ENCODE assay signal across 21 cellular contexts in genomic region chr6:132128424-132128823, GRCh38.
"Had no signal": no experiment of that assay in that cellular context is flagged by ENCODE, and none has a peak within 500 bp of the region (broad histone marks: within the 10 kb centered on the region; RNA-seq: fewer than 3 reads in every experiment).

No MANE protein-coding gene starts in this region.

- H3K79me2 ChIP-seq: parathyroid adenoma had no signal

- H2AFZ ChIP-seq: parathyroid adenoma had no signal

- H3K27me3 ChIP-seq: gastrocnemius medialis, heart right ventricle, testis, tibial nerve, upper lobe of right lung, vagina had no signal

- ATAC-seq: esophagus mucosa; gastrocnemius medialis; heart right ventricle; naive thymus-derived CD4-positive, alpha-beta T cell; sciatic nerve; stimulated activated naive B cell treated with anti-CD40 and anti-IgM and Interleukin-4, amounts not matched to agents 10 μg/mL and 1 μg/mL and 100 μg/mL, for 72 hours; stimulated activated naive CD8-positive, alpha-beta T cell treated with anti-CD3 and anti-CD28 coated beads, Interleukin-15, amount 100 ng/mL, for 72 hours; upper lobe of right lung had no signal

- H3K36me3 ChIP-seq: gastrocnemius medialis, heart right ventricle, prostate gland, tibial nerve, upper lobe of right lung, vagina had no signal

- H3K4me1 ChIP-seq: parathyroid adenoma, prostate gland had no signal

- H3K9me3 ChIP-seq: gastrocnemius medialis, heart right ventricle, prostate gland, testis, tibial nerve, upper lobe of right lung, vagina had no signal

- H3K4me3 ChIP-seq: gastrocnemius medialis, heart right ventricle, prostate gland, testis, tibial nerve, upper lobe of right lung, vagina had no signal

- H3K27ac ChIP-seq: gastrocnemius medialis, heart right ventricle, parathyroid adenoma, prostate gland, testis, tibial nerve, upper lobe of right lung, vagina had no signal

- DNase-seq: effector memory CD4-positive, alpha-beta T cell; gastrocnemius medialis; heart right ventricle; hypothalamus; kidney glomerular epithelial cell; mammary epithelial cell; naive thymus-derived CD4-positive, alpha-beta T cell; nephron progenitor cell; retina; stimulated activated CD4-positive, alpha-beta T cell treated with anti-CD3 and anti-CD28 coated beads, Interleukin-2, amount 100 ng/mL, for 24 hours; stimulated activated CD4-positive, alpha-beta T cell treated with anti-CD3 and anti-CD28 coated beads, Interleukin-4, amount 100 ng/mL, for 4 hours; stimulated activated naive B cell treated with anti-CD40 and anti-IgM and Interleukin-4, amounts not matched to agents 10 μg/mL and 1 μg/mL and 100 μg/mL, for 72 hours; stimulated activated naive CD8-positive, alpha-beta T cell treated with anti-CD3 and anti-CD28 coated beads, Interleukin-15, amount 100 ng/mL, for 72 hours; testis; upper lobe of right lung had no signal
